ENCODE assay signal across 21 cellular contexts in genomic region chr4:4651811-4652609, GRCh38.
A peak's percentile ranks its signal among the peaks of the same experiment; 100 is the strongest.
DNase-seq lines count a peak whose midpoint lies in the region; ATAC-seq and TF ChIP-seq lines count a peak whose summit lies in the region.
"Had no signal": no experiment of that assay in that cellular context is flagged by ENCODE, and none has a peak within 500 bp of the region (broad histone marks: within the 10 kb centered on the region; RNA-seq: fewer than 3 reads in every experiment).

No MANE protein-coding gene starts in this region.

- no peak for TF ChIP-seq CTCF in GM23338 (conservative IDR thresholded peaks at IDR 0.05; ENCODE audit: low read depth in 2 of 2)
- no peak for TF ChIP-seq CTCF in nephron progenitor cell (IDR thresholded peaks at IDR 0.05)
- no peak for TF ChIP-seq CTCF in smooth muscle cell (IDR thresholded peaks at IDR 0.05; ENCODE audit: borderline replicate concordance, insufficient read depth, poor library complexity, severe bottlenecking)

- H3K9ac ChIP-seq in smooth muscle cell (ENCODE audit: low read depth): no peak overlapping the region
- H3K9ac ChIP-seq: BLaER1 treated with 17β-estradiol and CSF1 and Interleukin-3, amounts not matched to agents 10 nM and 100 nM had no signal

- no peaks in the 10 kb centered on the region for H3K4me1 ChIP-seq in GM23338 (ENCODE audit: insufficient read depth)
- no peaks in the 10 kb centered on the region for H3K4me1 ChIP-seq in smooth muscle cell (ENCODE audit: low read depth)
- H3K4me1 ChIP-seq: BLaER1 treated with 17β-estradiol and CSF1 and Interleukin-3, amounts not matched to agents 10 nM and 100 nM had no signal

- H3K27ac ChIP-seq in GM23338 (ENCODE audit: low read depth): no peak overlapping the region
- no peak overlapping the region for H3K27ac ChIP-seq in smooth muscle cell (ENCODE audit: low read depth)
- H3K27ac ChIP-seq: BLaER1 treated with 17β-estradiol and CSF1 and Interleukin-3, amounts not matched to agents 10 nM and 100 nM; dorsolateral prefrontal cortex had no signal

- H3K9me3 Mint-ChIP-seq in GM23338 (no peaks in the 10 kb centered on the region), nephron progenitor cell (peaks cover under 1% of the 10 kb centered on the region)
- H3K9me3 Mint-ChIP-seq: activated CD4-positive, alpha-beta memory T cell treated with anti-CD3 and anti-CD28 coated beads, Interleukin-2, amount 10 ng/mL, durations not matched to agents 7 days and 5 days; activated naive CD4-positive, alpha-beta T cell treated with anti-CD3 and anti-CD28 coated beads, Interleukin-2, amount 50 U/mL, for 72 hours; activated T-helper 2 cell treated with anti-CD3 and anti-CD28 coated beads, Interferon-gamma antibody, Interleukin-2, Interleukin-4, amounts not matched to agents 10 μg/mL and 5 μg/mL and 100 μg/mL, durations not matched to agents 14 hours and 24 hours and 36 hours had no signal

- no peaks in the 10 kb centered on the region for H3F3A ChIP-seq in GM23338 (replicated peaks; ENCODE audit: low read depth)
- no peaks in the 10 kb centered on the region for H3F3A ChIP-seq in smooth muscle cell (ENCODE audit: low read depth)

- 0 out of 2 replicates have a peak, but pooled peaks cover 3% of the 10 kb centered on the region for H3K9me2 ChIP-seq in GM23338 (ENCODE audit: insufficient read depth)

- H3K27me3 Mint-ChIP-seq in GM23338 (ENCODE audit: insufficient read depth, low read depth, poor library complexity): peaks cover under 1% of the 10 kb centered on the region
- peaks cover 3% of the 10 kb centered on the region for H3K27me3 Mint-ChIP-seq in nephron progenitor cell (ENCODE audit: low read depth, poor library complexity)
- H3K27me3 Mint-ChIP-seq: activated CD4-positive, alpha-beta memory T cell treated with anti-CD3 and anti-CD28 coated beads, Interleukin-2, amount 10 ng/mL, durations not matched to agents 7 days and 5 days had no signal

- H3K4me2 ChIP-seq in GM23338 (no peak overlapping the region), smooth muscle cell (no peak overlapping the region)
- H3K4me2 ChIP-seq: BLaER1 treated with 17β-estradiol and CSF1 and Interleukin-3, amounts not matched to agents 10 nM and 100 nM had no signal

- H3K4me1 Mint-ChIP-seq in GM23338 (peaks cover 6% of the 10 kb centered on the region), nephron progenitor cell (peaks cover 7% of the 10 kb centered on the region)
- H3K4me1 Mint-ChIP-seq: activated CD4-positive, alpha-beta memory T cell treated with anti-CD3 and anti-CD28 coated beads, Interleukin-2, amount 10 ng/mL, durations not matched to agents 7 days and 5 days had no signal

- H4K20me1 ChIP-seq in GM23338 (replicated peaks; ENCODE audit: insufficient read depth) (no peaks in the 10 kb centered on the region), smooth muscle cell (ENCODE audit: low read depth) (no peaks in the 10 kb centered on the region)
- H4K20me1 ChIP-seq: BLaER1 treated with 17β-estradiol and CSF1 and Interleukin-3, amounts not matched to agents 10 nM and 100 nM had no signal

- H3K36me3 ChIP-seq in GM23338 (ENCODE audit: insufficient read depth) (no peaks in the 10 kb centered on the region; the same call in 1 of the 2 replicates), smooth muscle cell (ENCODE audit: low read depth) (no peaks in the 10 kb centered on the region)
- H3K36me3 ChIP-seq: BLaER1 treated with 17β-estradiol and CSF1 and Interleukin-3, amounts not matched to agents 10 nM and 100 nM had no signal

- no peaks in the 10 kb centered on the region for H3K9me3 ChIP-seq in smooth muscle cell (replicated peaks; ENCODE audit: low read depth)
- H3K9me3 ChIP-seq: BLaER1 treated with 17β-estradiol and CSF1 and Interleukin-3, amounts not matched to agents 10 nM and 100 nM had no signal

- H3K27ac Mint-ChIP-seq in GM23338 (no peak overlapping the region), nephron progenitor cell (peak overlapping the region; percentile 65)
- H3K27ac Mint-ChIP-seq: activated CD4-positive, alpha-beta memory T cell treated with anti-CD3 and anti-CD28 coated beads, Interleukin-2, amount 10 ng/mL, durations not matched to agents 7 days and 5 days; activated naive CD4-positive, alpha-beta T cell treated with anti-CD3 and anti-CD28 coated beads, Interleukin-2, amount 50 U/mL, for 72 hours; activated T-helper 2 cell treated with anti-CD3 and anti-CD28 coated beads, Interferon-gamma antibody, Interleukin-2, Interleukin-4, amounts not matched to agents 10 μg/mL and 5 μg/mL and 100 μg/mL, durations not matched to agents 14 hours and 24 hours and 36 hours had no signal

- no peak overlapping the region; the same call in 2 of the 3 replicates for H3K4me3 Mint-ChIP-seq in GM23338
- H3K4me3 Mint-ChIP-seq in nephron progenitor cell: no peak overlapping the region
- H3K4me3 Mint-ChIP-seq: activated CD4-positive, alpha-beta memory T cell treated with anti-CD3 and anti-CD28 coated beads, Interleukin-2, amount 10 ng/mL, durations not matched to agents 7 days and 5 days had no signal

- peaks cover 8% of the 10 kb centered on the region; the same call in 1 of the 3 replicates for H3K36me3 Mint-ChIP-seq in GM23338 (ENCODE audit: low read depth)
- peaks cover 20% of the 10 kb centered on the region for H3K36me3 Mint-ChIP-seq in nephron progenitor cell (ENCODE audit: low read depth)
- H3K36me3 Mint-ChIP-seq: activated naive CD4-positive, alpha-beta T cell treated with anti-CD3 and anti-CD28 coated beads, Interleukin-2, amount 50 U/mL, for 72 hours had no signal

- H2AFZ ChIP-seq in GM23338 (no peak overlapping the region), smooth muscle cell (ENCODE audit: low read depth) (no peak overlapping the region)

- H3K79me2 ChIP-seq in GM23338 (replicated peaks; ENCODE audit: insufficient read depth) (no peaks in the 10 kb centered on the region), smooth muscle cell (ENCODE audit: low read depth) (no peaks in the 10 kb centered on the region)

- H3K4me3 ChIP-seq in GM23338 (no peak overlapping the region), smooth muscle cell (no peak overlapping the region)
- H3K4me3 ChIP-seq: BLaER1 treated with 17β-estradiol and CSF1 and Interleukin-3, amounts not matched to agents 10 nM and 100 nM; dorsolateral prefrontal cortex had no signal

- 78% methylated on average over 12 of the region's 12 CpGs for WGBS in smooth muscle cell (ENCODE audit: low lambda C conversion rate)

- ATAC-seq in GM23338 (peak; percentile 90), GM18909 (IDR thresholded peaks at IDR 0.05; ENCODE audit: poor library complexity, unreplicated experiment) (no peak)
- ATAC-seq: activated CD4-positive, CD25-positive, alpha-beta regulatory T cell treated with anti-CD3 and anti-CD28 coated beads, Interleukin-2, amount 50 U/mL, for 24 hours; activated naive CD4-positive, alpha-beta T cell treated with anti-CD3 and anti-CD28 coated beads, Interleukin-2, amount 50 U/mL, for 72 hours; left lobe of liver had no signal

- DNase-seq in GM23338 (ENCODE audit: low spot score) (peak; percentile 60), NAMALWA (ENCODE audit: low spot score) (peak; percentile 21), cerebellar cortex (ENCODE audit: low spot score) (peak; percentile 59), nephron progenitor cell (no peak), OCI-M1 (lab: John Stamatoyannopoulos, UW) (no peak), smooth muscle cell (lab: John Stamatoyannopoulos, UW; ENCODE audit: unreplicated experiment) (no peak)
- DNase-seq: activated CD4-positive, alpha-beta memory T cell treated with anti-CD3 and anti-CD28 coated beads, Interleukin-2, amount 10 ng/mL, durations not matched to agents 7 days and 5 days; anterior cingulate cortex; central memory CD4-positive, alpha-beta T cell; COR-L47; dorsolateral prefrontal cortex; NCI-H1092 treated with DMSO at 0.1 percent for 48 hours; NCI-H1930; NCI-H2227 treated with DMSO at 0.1 percent for 48 hours; substantia nigra had no signal

- H3K27me3 ChIP-seq in GM23338 (ENCODE audit: insufficient read depth) (no peaks in the 10 kb centered on the region), smooth muscle cell (ENCODE audit: low read depth) (no peaks in the 10 kb centered on the region)
- H3K27me3 ChIP-seq: BLaER1 treated with 17β-estradiol and CSF1 and Interleukin-3, amounts not matched to agents 10 nM and 100 nM; dorsolateral prefrontal cortex had no signal

TF ChIP-seq in GM23338, 12 proteins besides CTCF, POLR2A, EP300 and RAD21 (continues in another document):
- no peak for TF ChIP-seq ETS1 (IDR thresholded peaks at IDR 0.05)
- TF ChIP-seq REST (IDR thresholded peaks at IDR 0.05; ENCODE audit: unreplicated experiment): no peak
- no peak for TF ChIP-seq EZH2 (IDR thresholded peaks at IDR 0.05; ENCODE audit: low read depth, unreplicated experiment)
- TF ChIP-seq STAT1 (IDR thresholded peaks at IDR 0.05; ENCODE audit: unreplicated experiment): no peak

Comparison
In these comparisons a context has a peak if more than half of its experiments do, and no peak if none do; other contexts are left out.
1. DNase-seq: peak in GM23338 (single experiment), NAMALWA (single experiment) and cerebellar cortex (single experiment); none in nephron progenitor cell (single experiment), OCI-M1 (single experiment) and smooth muscle cell (single experiment).